In genomic region chr3:190382082-190382481, GRCh38 we compare ENCODE assay signal across 14 cellular contexts. TPM values are rescaled to one million over a fixed set of nuclear protein-coding genes. Genes with fewer than 3 reads are reported as not detected.
DNase-seq lines count a peak whose midpoint lies in the region; ATAC-seq, FAIRE-seq and TF ChIP-seq lines count a peak whose summit lies in the region.
"Had no signal": no experiment of that assay in that cellular context is flagged by ENCODE, and none has a peak within 500 bp of the region (broad histone marks: within the 10 kb centered on the region; RNA-seq: fewer than 3 reads in every experiment).

No MANE protein-coding gene starts in this region.

- POLR2A ChIA-PET in A549 (lab: Yijun Ruan, JAX) = no interaction called here
- POLR2A ChIA-PET in OCI-LY7 (lab: Charles Lee) = no interaction called here

- TF ChIP-seq RAD21 in A549 (conservative IDR thresholded peaks at IDR 0.05 in 1 of 2, IDR thresholded peaks at IDR 0.05 in 1 of 2) = no peak

- H4K20me1 ChIP-seq in OCI-LY7 (ENCODE audit: insufficient read depth, low read length) = no peaks in the 10 kb centered on the region

- FAIRE-seq in A549 (lab: Jason Lieb, UNC) = no peak

- H3K27me3 ChIP-seq in RWPE2 (ENCODE audit: insufficient read depth, poor library complexity, severe bottlenecking) (no peaks in the 10 kb centered on the region), thyroid gland (no peaks in the 10 kb centered on the region)

- CTCF ChIA-PET in A549 (lab: Yijun Ruan, JAX) (interaction anchor here (2.9 kb wide), 1 partner anchor 59 kb away, joined by 33 read pairs; the partner anchor contains the start of gene CLDN1), OCI-LY7 (lab: Charles Lee; ENCODE audit: unreplicated experiment) (no interaction called here)

- H2AFZ ChIP-seq in OCI-LY7 (ENCODE audit: low read length) = no peak overlapping the region

- no TSS peak for BruUV-seq in OCI-LY7 (replicated peaks; lab: Mats Ljungman, UMichigan)

- H3K79me2 ChIP-seq in OCI-LY7 (ENCODE audit: insufficient read depth, low read depth, low read length) = no peaks in the 10 kb centered on the region

- H3K4me1 ChIP-seq in A549 (peaks cover 46% of the 10 kb centered on the region), RWPE2 (ENCODE audit: insufficient read depth, poor library complexity, severe bottlenecking) (peaks cover 48% of the 10 kb centered on the region), OCI-LY7 (ENCODE audit: insufficient read depth, low read length, poor library complexity, severe bottlenecking) (no peaks in the 10 kb centered on the region), thyroid gland (peaks cover 25 to 30% of the 10 kb centered on the region in 2 donors)

- no peak overlapping the region for H3K4me2 ChIP-seq in A549
- no peak overlapping the region for H3K4me2 ChIP-seq in OCI-LY7 (ENCODE audit: low read length)

- TF ChIP-seq POLR2A in A549 (IDR thresholded peaks at IDR 0.05; ENCODE audit: low read length) (no peak), thyroid gland (IDR thresholded peaks at IDR 0.05) (no peak)

- H3K27ac ChIP-seq in A549 (peak overlapping the region; percentile 15 to 75; a peak in 1 of 6 replicates), RWPE2 (ENCODE audit: poor library complexity, severe bottlenecking) (peak overlapping the region; percentile 81), OCI-LY7 (ENCODE audit: low read depth, low read length, poor library complexity, severe bottlenecking) (no peak overlapping the region), thyroid gland (no peak overlapping the region)
- H3K27ac ChIP-seq: WERI-Rb-1 had no signal

- no peaks in the 10 kb centered on the region for H3K9me2 ChIP-seq in OCI-LY7 (ENCODE audit: insufficient read depth, low read length)

- DNase-seq in A549 (ENCODE audit: low read depth in 1 of 2, low spot score in 1 of 2) (no peak), GM04503 (ENCODE audit: low read depth) (peak; percentile 27), RWPE2 (ENCODE audit: low spot score) (no peak), fibroblast of pulmonary artery (ENCODE audit: low read depth) (peak; percentile 56), midbrain (lab: John Stamatoyannopoulos, UW) (no peak), OCI-LY7 (ENCODE audit: low spot score) (no peak), thyroid gland (no peak)
- DNase-seq: left colon, NCI-H1092, SHP77, WERI-Rb-1 had no signal

- H3K9me3 ChIP-seq in A549 = no peaks in the 10 kb centered on the region
- H3K9me3 ChIP-seq in RWPE2 (ENCODE audit: severe bottlenecking) = no peaks in the 10 kb centered on the region
- no peaks in the 10 kb centered on the region for H3K9me3 ChIP-seq in OCI-LY7 (ENCODE audit: low read length)
- H3K9me3 ChIP-seq in thyroid gland = no peaks in the 10 kb centered on the region

- no peak for TF ChIP-seq EP300 in A549 (IDR thresholded peaks at IDR 0.05)

- intact Hi-C loops in OCI-LY7 (cut with micrococcal nuclease; ENCODE audit: unreplicated experiment) = no loop called here
- intact Hi-C loops in thyroid gland (cut with DNase I) = no loop called here

- TF ChIP-seq CTCF in A549 (IDR thresholded peaks at IDR 0.05) = no peak
- no peak for TF ChIP-seq CTCF in RWPE2 (IDR thresholded peaks at IDR 0.05; ENCODE audit: poor library complexity, severe bottlenecking)
- no peak for TF ChIP-seq CTCF in fibroblast of pulmonary artery (IDR thresholded peaks at IDR 0.05; ENCODE audit: low read length, missing control alignments)
- no peak for TF ChIP-seq CTCF in OCI-LY7 (conservative IDR thresholded peaks at IDR 0.05; ENCODE audit: low read length)
- no peak for TF ChIP-seq CTCF in thyroid gland (IDR thresholded peaks at IDR 0.05)

- no peak overlapping the region for H3K4me3 ChIP-seq in A549
- H3K4me3 ChIP-seq in RWPE2 (ENCODE audit: severe bottlenecking) = no peak overlapping the region
- H3K4me3 ChIP-seq in fibroblast of pulmonary artery (replicated peaks; ENCODE audit: low read depth, low read length) = no peak overlapping the region
- no peak overlapping the region for H3K4me3 ChIP-seq in OCI-LY7 (ENCODE audit: low read depth, low read length, poor library complexity, severe bottlenecking)
- no peak overlapping the region for H3K4me3 ChIP-seq in thyroid gland (replicated peaks in 1 of 3)

- H3K36me3 ChIP-seq in RWPE2 (ENCODE audit: low read depth) (no peaks in the 10 kb centered on the region), OCI-LY7 (ENCODE audit: insufficient read depth, low read length) (no peaks in the 10 kb centered on the region), thyroid gland (no peaks in the 10 kb centered on the region)
- H3K36me3 ChIP-seq: WERI-Rb-1 had no signal

- no peak for ATAC-seq in A549
- peak; percentile 58 for ATAC-seq in RWPE2 (ENCODE audit: low read depth)
- ATAC-seq in GM21360 (IDR thresholded peaks at IDR 0.05; ENCODE audit: unreplicated experiment) = no peak
- ATAC-seq: left colon had no signal

TF ChIP-seq in A549, 52 proteins besides CTCF, POLR2A, EP300 and RAD21:
- TF ChIP-seq RARB (CRISPR knock-in tag; IDR thresholded peaks at IDR 0.05) (no peak), HOXB5 (CRISPR knock-in tag; IDR thresholded peaks at IDR 0.05) (no peak), BHLHE40 (IDR thresholded peaks at IDR 0.05; ENCODE audit: low read depth, low read length) (no peak), CBX2 (IDR thresholded peaks at IDR 0.05; ENCODE audit: borderline replicate concordance, low read depth) (no peak)

RNA-seq across cellular contexts. Expression of gene CLDN16, which starts 5.9 kb away (rescaled TPM):
- 0.50 and 0.66 TPM in 2 replicates for polyA plus RNA-seq in A549 (2011; rRNA removed)
- 0.04 TPM in 2 replicates for polyA plus RNA-seq in A549 (2012; cell fraction: cytosol; rRNA removed)
- polyA plus RNA-seq in A549 (2012; cell fraction: nucleus; rRNA removed) = not detected in 2 replicates
- polyA plus RNA-seq in A549 (2017; fragmentation: RNase III; extraction: RNeasy Plus Mini Kit Qiagen cat#74134 plus additional on column Dnase treatment) = 0.16 to 0.29 TPM (median 0.21 TPM) in 3 replicates
- polyA minus RNA-seq in A549 (2011; rRNA and poly(A)+ RNA removed) = 0.10 and 0.70 TPM in 2 replicates
- not detected in 2 replicates for total RNA-seq in OCI-LY7 (2014; rRNA removed; shearing (Covaris generic))
- not detected in 2 replicates for total RNA-seq in OCI-LY7 (2022)
- 1 to 10 TPM in 1 of 4 donors, under 1 TPM in 3; 0.27 to 3.3 (median 0.47) TPM for total RNA-seq in thyroid gland
- total RNA-seq: activated T-helper 2 cell treated with anti-CD3 and anti-CD28 coated beads, Interferon-gamma antibody, Interleukin-2, Interleukin-4, amounts not matched to agents 10 μg/mL and 5 μg/mL and 100 μg/mL, durations not matched to agents 14 hours and 24 hours and 36 hours; neural crest cell had no signal

RNA-seq across cellular contexts. Expression of gene CLDN1, which starts 59.8 kb away (rescaled TPM):
- polyA plus RNA-seq in A549 (2011; rRNA removed) (97.0 and 142 TPM in 2 replicates), A549 (2017; fragmentation: RNase III; extraction: RNeasy Plus Mini Kit Qiagen cat#74134 plus additional on column Dnase treatment) (33.7 to 48.0 TPM (median 33.9 TPM) in 3 replicates)
- 32.0 and 37.0 TPM in 2 replicates for polyA plus RNA-seq in A549 (2012; cell fraction: cytosol; rRNA removed)
- 36.3 and 48.3 TPM in 2 replicates for polyA plus RNA-seq in A549 (2012; cell fraction: nucleus; rRNA removed)
- polyA minus RNA-seq in A549 (2011; rRNA and poly(A)+ RNA removed) = 76.6 and 88.4 TPM in 2 replicates
- not detected in 2 replicates for total RNA-seq in OCI-LY7 (2014; rRNA removed; shearing (Covaris generic))
- total RNA-seq in OCI-LY7 (2022) (not detected in 2 replicates), thyroid gland (10 to 100 TPM in 2 of 4 donors, 1 to 10 TPM in 2; 5.1 to 29.2 (median 8.5) TPM)

Comparison
In these comparisons a context has a peak if more than half of its experiments do, and no peak if none do; other contexts are left out.
1. DNase-seq: peak in GM04503 (single experiment) and fibroblast of pulmonary artery (single experiment); none in A549 (0 of 2), RWPE2 (single experiment), midbrain (single experiment), OCI-LY7 (single experiment) and thyroid gland (0 of 2).
2. H3K27ac ChIP-seq: peak in A549 (2 of 2) and RWPE2 (single experiment); none in OCI-LY7 (single experiment) and thyroid gland (0 of 3).
3. RNA of gene CLDN1, which starts 59.8 kb away (total RNA-seq): 5.1 to 29.2 TPM in thyroid gland; not detected in OCI-LY7; every median in the first group is over 4 times any median in the second.